ENCODE assay signal across 8 cellular contexts in the genomic region with DNA sequence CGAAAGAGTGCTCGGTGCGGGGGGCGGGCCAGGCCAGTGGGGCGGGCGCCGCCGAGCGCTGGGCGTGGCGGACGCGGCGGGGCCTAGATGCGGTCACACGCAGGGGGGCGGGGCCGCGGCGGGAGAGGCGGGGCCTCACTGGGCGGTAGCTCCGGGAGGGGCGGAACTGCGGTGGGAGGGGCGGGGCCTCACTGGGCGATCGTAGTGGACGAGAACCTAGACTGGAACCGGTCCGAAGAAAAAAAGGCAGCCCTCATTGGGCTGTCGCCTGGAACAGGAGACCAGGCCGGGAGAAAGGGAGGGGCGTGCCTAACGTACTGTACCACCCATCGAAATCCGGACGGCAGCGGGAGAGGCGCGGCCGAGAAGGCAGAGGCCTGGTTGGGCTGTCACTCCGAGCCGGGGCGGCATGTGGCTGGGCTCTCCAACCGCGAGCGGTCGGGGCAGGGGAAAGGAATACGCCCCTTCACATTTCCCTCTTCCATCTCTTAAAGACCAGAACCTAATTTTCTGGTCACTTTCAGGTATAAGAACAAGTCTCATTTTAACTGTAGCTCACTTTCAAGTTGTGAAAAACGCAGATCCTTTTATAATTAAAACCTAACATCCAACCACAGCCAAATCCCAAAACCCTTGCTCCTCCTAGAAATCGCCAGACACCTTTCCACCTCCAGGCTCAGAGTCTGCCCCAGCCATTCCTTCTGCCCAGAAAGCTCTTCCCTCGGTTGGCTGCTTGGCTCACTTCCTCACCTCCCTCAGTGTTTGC. TPM values are rescaled to one million over a fixed set of nuclear protein-coding genes. Genes with fewer than 3 reads are reported as not detected.
A peak's percentile ranks its signal among the peaks of the same experiment; 100 is the strongest.
DNase-seq lines count a peak whose midpoint lies in the region; ATAC-seq and TF ChIP-seq lines count a peak whose summit lies in the region.

A gene with protein sequence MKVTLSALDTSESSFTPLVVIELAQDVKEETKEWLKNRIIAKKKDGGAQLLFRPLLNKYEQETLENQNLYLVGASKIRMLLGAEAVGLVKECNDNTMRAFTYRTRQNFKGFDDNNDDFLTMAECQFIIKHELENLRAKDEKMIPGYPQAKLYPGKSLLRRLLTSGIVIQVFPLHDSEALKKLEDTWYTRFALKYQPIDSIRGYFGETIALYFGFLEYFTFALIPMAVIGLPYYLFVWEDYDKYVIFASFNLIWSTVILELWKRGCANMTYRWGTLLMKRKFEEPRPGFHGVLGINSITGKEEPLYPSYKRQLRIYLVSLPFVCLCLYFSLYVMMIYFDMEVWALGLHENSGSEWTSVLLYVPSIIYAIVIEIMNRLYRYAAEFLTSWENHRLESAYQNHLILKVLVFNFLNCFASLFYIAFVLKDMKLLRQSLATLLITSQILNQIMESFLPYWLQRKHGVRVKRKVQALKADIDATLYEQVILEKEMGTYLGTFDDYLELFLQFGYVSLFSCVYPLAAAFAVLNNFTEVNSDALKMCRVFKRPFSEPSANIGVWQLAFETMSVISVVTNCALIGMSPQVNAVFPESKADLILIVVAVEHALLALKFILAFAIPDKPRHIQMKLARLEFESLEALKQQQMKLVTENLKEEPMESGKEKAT (minus strand): TSS at position 38 of the 766 bp plus-strand sequence. CDS start 16,159 bp downstream, outside the sequence.

- peaks cover 8% of the 10 kb centered on the region; the same call in 1 of the 2 replicates for H3K79me2 ChIP-seq in PC-9 (ENCODE audit: low read depth)

- TF ChIP-seq CTCF in PC-9 (conservative IDR thresholded peaks at IDR 0.05) = no peak

- no peaks in the 10 kb centered on the region; the same call in 1 of the 2 replicates for H3K36me3 ChIP-seq in PC-9 (ENCODE audit: low read depth)

- no peaks in the 10 kb centered on the region for H4K20me1 ChIP-seq in PC-9 (ENCODE audit: insufficient read depth)

- no peaks in the 10 kb centered on the region for H3K27me3 Mint-ChIP-seq in activated T-cell treated with anti-CD3 and anti-CD28 coated beads, Interleukin-2, amount 50 U/mL, for 4 hours (ENCODE audit: low read depth)

- H3K9me2 ChIP-seq in PC-9 (ENCODE audit: insufficient read depth) = no peaks in the 10 kb centered on the region; the same call in 1 of the 2 replicates

- peaks cover 16% of the 10 kb centered on the region for H3K4me1 Mint-ChIP-seq in activated T-cell treated with anti-CD3 and anti-CD28 coated beads, Interleukin-2, amount 50 U/mL, for 4 hours (ENCODE audit: low read depth)

- H3F3A ChIP-seq in PC-9 (ENCODE audit: insufficient read depth, low read depth) = peaks cover 9% of the 10 kb centered on the region; the same call in 1 of the 2 replicates

- no peaks in the 10 kb centered on the region for H3K9me3 Mint-ChIP-seq in activated T-cell treated with anti-CD3 and anti-CD28 coated beads, Interleukin-2, amount 50 U/mL, for 4 hours

- DNase-seq in DMS153 treated with DMSO at 0.1 percent for 48 hours (lab: John Stamatoyannopoulos, UW; ENCODE audit: unreplicated experiment) = peak; percentile 72
- DNase-seq in Jurkat, Clone E6-1 (ENCODE audit: low read depth, low spot score) = peak; percentile 89
- peak; percentile 96 to 98 for DNase-seq in PC-9
- DNase-seq in activated T-cell treated with anti-CD3 and anti-CD28 coated beads, Interleukin-2, amount 50 U/mL, for 4 hours = peak; percentile 94
- DNase-seq in erythroblast (lab: John Stamatoyannopoulos, UW) = peak; percentile 99
- peak; percentile 99 for DNase-seq in mucosa of gallbladder (ENCODE audit: low spot score)
- DNase-seq in stimulated activated CD8-positive, alpha-beta memory T cell treated with anti-CD3 and anti-CD28 coated beads, Interleukin-4, amount 100 ng/mL, for 24 hours (ENCODE audit: low read depth) = peak; percentile 97

- CTCF ChIA-PET in PC-9 (lab: Charles Lee) = interaction anchor here (0.6 to 1.0 kb wide), 3 partner anchors 10 to 1003 kb away, joined by 3 to 10 read pairs (median 3); no protein-coding TSS in a partner anchor

- TSS peak; percentile 100 for BruUV-seq in PC-9 (replicated peaks; lab: Mats Ljungman, UMichigan)

- H2AFZ ChIP-seq in PC-9 = peak within 1 kb of the TSS; percentile 96

- no peaks in the 10 kb centered on the region for H3K36me3 Mint-ChIP-seq in activated T-cell treated with anti-CD3 and anti-CD28 coated beads, Interleukin-2, amount 50 U/mL, for 4 hours (ENCODE audit: insufficient read depth)

- intact Hi-C loops in PC-9 (cut with micrococcal nuclease; ENCODE audit: unreplicated experiment) = loop anchor here (1.0 kb wide), 2 partner anchors 68 to 147 kb away; a partner anchor contains a TSS

- ATAC-seq in GM21717 (IDR thresholded peaks at IDR 0.05; ENCODE audit: unreplicated experiment) = peak; percentile 97
- ATAC-seq in activated T-cell treated with anti-CD3 and anti-CD28 coated beads, Interleukin-2, amount 50 U/mL, for 4 hours = peak; percentile 93 to 94

- peak within 1 kb of the TSS; percentile 63 for H3K4me3 ChIP-seq in Jurkat, Clone E6-1 (ENCODE audit: low read length)
- peak within 1 kb of the TSS; percentile 87 for H3K4me3 ChIP-seq in PC-9

- peaks cover 10% of the 10 kb centered on the region for H3K4me1 ChIP-seq in PC-9 (replicated peaks; ENCODE audit: insufficient read depth)

- peak within 1 kb of the TSS; percentile 88 for H3K4me3 Mint-ChIP-seq in activated T-cell treated with anti-CD3 and anti-CD28 coated beads, Interleukin-2, amount 50 U/mL, for 4 hours

- peak within 1 kb of the TSS; percentile 73 for H3K27ac ChIP-seq in PC-9

- POLR2A ChIA-PET in PC-9 (lab: Charles Lee; ENCODE audit: unreplicated experiment) = interaction anchor here (0.6 to 0.8 kb wide), 8 partner anchors 10 to 1139 kb away, joined by 3 to 10 read pairs (median 6); a partner anchor contains a TSS

- peak; percentile 82 for TF ChIP-seq POLR2A in erythroblast (IDR thresholded peaks at IDR 0.05; ENCODE audit: low read length)

- no peaks in the 10 kb centered on the region for H3K27me3 ChIP-seq in PC-9 (ENCODE audit: insufficient read depth, low read depth)

- H3K4me2 ChIP-seq in PC-9 = peak within 1 kb of the TSS; percentile 96

- H3K9me3 ChIP-seq in PC-9 (ENCODE audit: insufficient read depth, low read depth) = no peaks in the 10 kb centered on the region

RNA-seq across cellular contexts. Expression of the gene that starts here (rescaled TPM):
- 10.8 TPM for polyA plus RNA-seq in Jurkat, Clone E6-1 (2012; ENCODE audit: insufficient read depth, insufficient read length)
- total RNA-seq in PC-9 (2021) = 30.7 and 32.6 TPM in 2 replicates
- total RNA-seq in activated T-cell treated with anti-CD3 and anti-CD28 coated beads, Interleukin-2, amount 50 U/mL, for 4 hours = 1 to 10 TPM; 3.1 to 4.8 (median 4.7) TPM
- total RNA-seq in mucosa of gallbladder = 46.6 TPM

Comparison
In these comparisons a context has a peak if more than half of its experiments do, and no peak if none do; other contexts are left out.
1. Peak in every context shown above with its lines: DNase-seq, ATAC-seq, H3K4me3 ChIP-seq and H3K27ac ChIP-seq.